ENCODE assay signal across 1 cellular context in the genomic region with DNA sequence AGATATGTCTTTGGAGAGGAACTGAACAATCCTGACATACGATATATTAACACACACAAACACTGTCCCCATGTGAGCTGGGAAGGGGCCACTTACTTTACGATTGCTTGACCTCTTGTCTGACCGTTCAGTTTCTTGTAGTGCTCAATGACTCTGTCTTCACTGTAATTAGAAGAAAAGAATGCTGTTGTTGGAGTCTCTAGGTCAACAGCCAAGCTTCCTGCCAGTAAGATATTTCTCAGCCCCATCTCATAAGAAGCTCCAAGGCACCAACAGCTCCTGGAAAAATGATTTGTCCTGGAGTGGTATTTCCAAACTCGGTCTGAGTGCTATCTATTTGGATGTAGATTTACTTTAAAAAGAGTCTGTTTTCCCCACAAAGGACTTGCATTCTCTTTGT.
TF ChIP-seq lines count a peak whose summit lies in the region.

No MANE protein-coding gene starts in this region.

TF ChIP-seq in GM23338, 12 proteins besides CTCF, POLR2A, EP300 and RAD21 (continued from another document):
- TF ChIP-seq, protein P1, sequence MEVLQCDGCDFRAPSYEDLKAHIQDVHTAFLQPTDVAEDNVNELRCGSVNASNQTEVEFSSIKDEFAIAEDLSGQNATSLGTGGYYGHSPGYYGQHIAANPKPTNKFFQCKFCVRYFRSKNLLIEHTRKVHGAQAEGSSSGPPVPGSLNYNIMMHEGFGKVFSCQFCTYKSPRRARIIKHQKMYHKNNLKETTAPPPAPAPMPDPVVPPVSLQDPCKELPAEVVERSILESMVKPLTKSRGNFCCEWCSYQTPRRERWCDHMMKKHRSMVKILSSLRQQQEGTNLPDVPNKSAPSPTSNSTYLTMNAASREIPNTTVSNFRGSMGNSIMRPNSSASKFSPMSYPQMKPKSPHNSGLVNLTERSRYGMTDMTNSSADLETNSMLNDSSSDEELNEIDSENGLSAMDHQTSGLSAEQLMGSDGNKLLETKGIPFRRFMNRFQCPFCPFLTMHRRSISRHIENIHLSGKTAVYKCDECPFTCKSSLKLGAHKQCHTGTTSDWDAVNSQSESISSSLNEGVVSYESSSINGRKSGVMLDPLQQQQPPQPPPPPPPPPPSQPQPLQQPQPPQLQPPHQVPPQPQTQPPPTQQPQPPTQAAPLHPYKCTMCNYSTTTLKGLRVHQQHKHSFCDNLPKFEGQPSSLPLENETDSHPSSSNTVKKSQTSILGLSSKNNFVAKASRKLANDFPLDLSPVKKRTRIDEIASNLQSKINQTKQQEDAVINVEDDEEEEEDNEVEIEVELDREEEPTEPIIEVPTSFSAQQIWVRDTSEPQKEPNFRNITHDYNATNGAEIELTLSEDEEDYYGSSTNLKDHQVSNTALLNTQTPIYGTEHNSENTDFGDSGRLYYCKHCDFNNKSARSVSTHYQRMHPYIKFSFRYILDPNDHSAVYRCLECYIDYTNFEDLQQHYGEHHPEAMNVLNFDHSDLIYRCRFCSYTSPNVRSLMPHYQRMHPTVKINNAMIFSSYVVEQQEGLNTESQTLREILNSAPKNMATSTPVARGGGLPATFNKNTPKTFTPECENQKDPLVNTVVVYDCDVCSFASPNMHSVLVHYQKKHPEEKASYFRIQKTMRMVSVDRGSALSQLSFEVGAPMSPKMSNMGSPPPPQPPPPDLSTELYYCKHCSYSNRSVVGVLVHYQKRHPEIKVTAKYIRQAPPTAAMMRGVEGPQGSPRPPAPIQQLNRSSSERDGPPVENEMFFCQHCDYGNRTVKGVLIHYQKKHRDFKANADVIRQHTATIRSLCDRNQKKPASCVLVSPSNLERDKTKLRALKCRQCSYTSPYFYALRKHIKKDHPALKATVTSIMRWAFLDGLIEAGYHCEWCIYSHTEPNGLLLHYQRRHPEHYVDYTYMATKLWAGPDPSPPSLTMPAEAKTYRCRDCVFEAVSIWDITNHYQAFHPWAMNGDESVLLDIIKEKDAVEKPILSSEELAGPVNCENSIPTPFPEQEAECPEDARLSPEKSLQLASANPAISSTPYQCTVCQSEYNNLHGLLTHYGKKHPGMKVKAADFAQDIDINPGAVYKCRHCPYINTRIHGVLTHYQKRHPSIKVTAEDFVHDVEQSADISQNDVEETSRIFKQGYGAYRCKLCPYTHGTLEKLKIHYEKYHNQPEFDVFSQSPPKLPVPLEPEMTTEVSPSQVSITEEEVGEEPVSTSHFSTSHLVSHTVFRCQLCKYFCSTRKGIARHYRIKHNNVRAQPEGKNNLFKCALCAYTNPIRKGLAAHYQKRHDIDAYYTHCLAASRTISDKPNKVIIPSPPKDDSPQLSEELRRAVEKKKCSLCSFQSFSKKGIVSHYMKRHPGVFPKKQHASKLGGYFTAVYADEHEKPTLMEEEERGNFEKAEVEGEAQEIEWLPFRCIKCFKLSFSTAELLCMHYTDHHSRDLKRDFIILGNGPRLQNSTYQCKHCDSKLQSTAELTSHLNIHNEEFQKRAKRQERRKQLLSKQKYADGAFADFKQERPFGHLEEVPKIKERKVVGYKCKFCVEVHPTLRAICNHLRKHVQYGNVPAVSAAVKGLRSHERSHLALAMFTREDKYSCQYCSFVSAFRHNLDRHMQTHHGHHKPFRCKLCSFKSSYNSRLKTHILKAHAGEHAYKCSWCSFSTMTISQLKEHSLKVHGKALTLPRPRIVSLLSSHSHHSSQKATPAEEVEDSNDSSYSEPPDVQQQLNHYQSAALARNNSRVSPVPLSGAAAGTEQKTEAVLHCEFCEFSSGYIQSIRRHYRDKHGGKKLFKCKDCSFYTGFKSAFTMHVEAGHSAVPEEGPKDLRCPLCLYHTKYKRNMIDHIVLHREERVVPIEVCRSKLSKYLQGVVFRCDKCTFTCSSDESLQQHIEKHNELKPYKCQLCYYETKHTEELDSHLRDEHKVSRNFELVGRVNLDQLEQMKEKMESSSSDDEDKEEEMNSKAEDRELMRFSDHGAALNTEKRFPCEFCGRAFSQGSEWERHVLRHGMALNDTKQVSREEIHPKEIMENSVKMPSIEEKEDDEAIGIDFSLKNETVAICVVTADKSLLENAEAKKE (CRISPR knock-in tag; IDR thresholded peaks at IDR 0.05), result no peak
- TF ChIP-seq NANOG (IDR thresholded peaks at IDR 0.05; ENCODE audit: borderline replicate concordance) (no peak), ZNF114 (CRISPR knock-in tag; IDR thresholded peaks at IDR 0.05) (no peak)
